3 cellular contexts compared by ENCODE assay signal in the genomic region with DNA sequence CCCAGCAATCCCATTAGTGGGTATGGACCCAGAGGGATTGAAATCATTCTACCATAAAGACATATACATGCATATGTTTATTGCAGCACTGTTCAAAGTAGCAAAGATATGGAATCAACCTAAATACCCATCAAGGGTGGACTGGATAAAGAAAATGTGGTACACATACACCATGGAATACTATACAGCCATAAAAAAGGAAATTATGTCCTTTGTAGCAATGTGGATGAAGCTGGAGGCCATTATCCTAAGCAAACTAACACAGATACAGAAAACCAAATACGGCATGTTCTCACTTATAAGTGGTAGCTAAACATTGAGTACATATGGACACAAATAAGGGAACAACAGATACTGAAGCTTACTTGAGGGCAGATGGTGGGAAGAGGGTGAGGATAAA.
TF ChIP-seq lines count a peak whose summit lies in the region.

No MANE protein-coding gene starts in this region.

TF ChIP-seq in HepG2, 621 proteins besides CTCF, POLR2A, EP300 and RAD21:
- TF ChIP-seq HMG20A (CRISPR knock-in tag; IDR thresholded peaks at IDR 0.05; ENCODE audit: borderline replicate concordance) (peak; percentile 15; the same call in 1 of the 2 replicates), ZNF224 (CRISPR knock-in tag; IDR thresholded peaks at IDR 0.05) (no peak)

TF ChIP-seq in IMR-90, 13 proteins besides CTCF, POLR2A, EP300 and RAD21:
- TF ChIP-seq CEBPB (IDR thresholded peaks at IDR 0.05; ENCODE audit: low read depth, low read length) (no peak), BHLHE40 (IDR thresholded peaks at IDR 0.05; ENCODE audit: low read depth, low read length) (no peak), SMC3 (IDR thresholded peaks at IDR 0.05; ENCODE audit: low read depth, low read length) (no peak)

TF ChIP-seq in WTC11, 78 proteins besides CTCF, POLR2A, EP300 and RAD21:
- no peak for TF ChIP-seq ZNF232 (CRISPR knock-in tag; IDR thresholded peaks at IDR 0.05)
- TF ChIP-seq ESRRA (CRISPR knock-in tag; IDR thresholded peaks at IDR 0.05; ENCODE audit: borderline replicate concordance) = no peak
- TF ChIP-seq, protein P1, sequence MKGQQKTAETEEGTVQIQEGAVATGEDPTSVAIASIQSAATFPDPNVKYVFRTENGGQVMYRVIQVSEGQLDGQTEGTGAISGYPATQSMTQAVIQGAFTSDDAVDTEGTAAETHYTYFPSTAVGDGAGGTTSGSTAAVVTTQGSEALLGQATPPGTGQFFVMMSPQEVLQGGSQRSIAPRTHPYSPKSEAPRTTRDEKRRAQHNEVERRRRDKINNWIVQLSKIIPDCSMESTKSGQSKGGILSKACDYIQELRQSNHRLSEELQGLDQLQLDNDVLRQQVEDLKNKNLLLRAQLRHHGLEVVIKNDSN (CRISPR knock-in tag; IDR thresholded peaks at IDR 0.05) = no peak
- no peak for TF ChIP-seq ZNF138 (CRISPR knock-in tag; conservative IDR thresholded peaks at IDR 0.05)
TF ChIP-seq in WTC11: peak in this region for 0.
